Comparison of ENCODE assay signal across 2 cellular contexts in the genomic region with DNA sequence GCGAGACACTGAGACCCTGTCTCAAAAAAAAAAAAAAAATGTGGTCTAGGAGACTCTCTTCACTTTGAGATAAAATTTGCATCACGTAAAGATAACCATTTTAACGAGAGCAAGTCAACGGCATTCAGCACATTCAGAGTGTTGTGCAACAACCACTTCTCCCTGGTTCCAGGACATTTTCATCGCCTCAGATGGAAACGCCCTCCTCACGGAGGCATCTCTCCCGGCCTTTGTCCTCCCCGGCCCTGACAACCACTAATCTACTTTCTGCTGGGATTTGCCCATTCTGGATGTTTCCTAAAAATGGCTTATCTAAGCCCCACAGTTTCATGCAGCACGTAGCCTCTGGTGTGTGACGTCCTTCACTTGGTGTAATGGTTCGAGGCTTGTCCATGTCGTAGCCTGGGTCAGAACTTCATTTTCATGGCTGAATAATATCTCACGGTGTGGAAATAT.
TF ChIP-seq lines count a peak whose summit lies in the region.

No MANE protein-coding gene starts in this region.

TF ChIP-seq in HEK293, 187 proteins besides CTCF, POLR2A, EP300 and RAD21:
- TF ChIP-seq, protein P1, sequence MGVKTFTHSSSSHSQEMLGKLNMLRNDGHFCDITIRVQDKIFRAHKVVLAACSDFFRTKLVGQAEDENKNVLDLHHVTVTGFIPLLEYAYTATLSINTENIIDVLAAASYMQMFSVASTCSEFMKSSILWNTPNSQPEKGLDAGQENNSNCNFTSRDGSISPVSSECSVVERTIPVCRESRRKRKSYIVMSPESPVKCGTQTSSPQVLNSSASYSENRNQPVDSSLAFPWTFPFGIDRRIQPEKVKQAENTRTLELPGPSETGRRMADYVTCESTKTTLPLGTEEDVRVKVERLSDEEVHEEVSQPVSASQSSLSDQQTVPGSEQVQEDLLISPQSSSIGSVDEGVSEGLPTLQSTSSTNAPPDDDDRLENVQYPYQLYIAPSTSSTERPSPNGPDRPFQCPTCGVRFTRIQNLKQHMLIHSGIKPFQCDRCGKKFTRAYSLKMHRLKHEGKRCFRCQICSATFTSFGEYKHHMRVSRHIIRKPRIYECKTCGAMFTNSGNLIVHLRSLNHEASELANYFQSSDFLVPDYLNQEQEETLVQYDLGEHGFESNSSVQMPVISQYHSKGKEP (tag by site-specific recombination; IDR thresholded peaks at IDR 0.05), result no peak
- peak; percentile 49; the same call in 1 of the 2 replicates for TF ChIP-seq ZNF146 (tag by site-specific recombination; IDR thresholded peaks at IDR 0.05)

TF ChIP-seq in H1, 55 proteins besides CTCF, POLR2A, EP300 and RAD21:
- TF ChIP-seq GTF2F1 (IDR thresholded peaks at IDR 0.05; ENCODE audit: borderline replicate concordance, low read depth, low read length), result no peak
- TF ChIP-seq SIX5 (IDR thresholded peaks at IDR 0.05; ENCODE audit: low read depth, low read length), result no peak
- TF ChIP-seq RXRA (IDR thresholded peaks at IDR 0.05; ENCODE audit: insufficient read depth, low read depth, low read length), result no peak
- 0 out of 2 replicates have a peak, but pooled peaks have one; percentile 19 for TF ChIP-seq CEBPB (IDR thresholded peaks at IDR 0.05; ENCODE audit: low read depth, low read length)
- TF ChIP-seq NRF1 (IDR thresholded peaks at IDR 0.05; ENCODE audit: low read depth, low read length), result no peak
- no peak for TF ChIP-seq SP4 (IDR thresholded peaks at IDR 0.05; ENCODE audit: low read length)
- no peak for TF ChIP-seq ASH2L (IDR thresholded peaks at IDR 0.05; ENCODE audit: low read length)
- no peak for TF ChIP-seq SP2 (IDR thresholded peaks at IDR 0.05; ENCODE audit: low read length)
